In the genomic region with DNA sequence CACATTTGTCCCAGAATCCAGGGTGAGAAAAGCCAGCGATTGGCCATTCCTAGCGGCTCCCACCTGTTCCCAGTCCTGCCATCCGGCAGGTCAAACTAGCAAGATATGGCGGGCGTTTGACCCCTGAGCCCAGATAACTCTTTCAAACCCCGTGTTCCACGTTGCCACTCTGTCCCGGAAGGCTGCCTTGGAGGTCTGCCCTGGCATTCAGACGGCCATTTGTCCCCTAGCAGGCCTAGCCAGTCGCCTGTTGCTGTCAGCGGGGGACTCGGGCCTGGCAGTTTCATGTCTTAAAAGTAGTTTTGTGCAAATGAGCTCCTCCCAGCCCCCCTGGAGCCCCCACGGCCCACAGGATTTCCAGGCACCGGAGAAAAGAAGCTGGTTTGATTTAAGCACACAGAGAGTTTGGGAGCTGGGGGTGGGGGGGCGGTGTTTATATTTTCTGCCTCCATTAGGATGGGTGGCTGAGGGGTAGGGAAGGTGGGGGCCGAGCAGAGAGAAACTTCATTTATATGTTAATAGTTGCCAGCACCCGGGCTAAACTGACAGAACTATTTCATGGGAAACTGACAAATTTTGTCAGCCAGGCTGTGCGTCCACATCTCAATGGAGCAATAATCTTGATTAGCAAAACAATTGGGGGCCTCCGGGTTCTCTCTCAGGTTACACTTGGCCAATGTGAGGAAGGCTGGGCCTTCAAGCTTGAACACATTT, we compare ENCODE assay signal across 22 cellular contexts.
DNase-seq lines count a peak whose midpoint lies in the region; ATAC-seq and TF ChIP-seq lines count a peak whose summit lies in the region.
"Had no signal": no experiment of that assay in that cellular context is flagged by ENCODE, and none has a peak within 500 bp of the region (broad histone marks: within the 10 kb centered on the region; RNA-seq: fewer than 3 reads in every experiment).

No MANE protein-coding gene starts in this region.

- DNase-seq in NT2/D1 (ENCODE audit: low read depth, low spot score) (peak; percentile 95), iPS DF 19.7 (ENCODE audit: low read depth, low spot score) (peak; percentile 86), neural crest cell (ENCODE audit: low read depth, low spot score) (peak; percentile 26), AG08396 (ENCODE audit: low spot score) (no peak), upper lobe of right lung (no peak), WERI-Rb-1 (no peak)
- DNase-seq: activated CD4-positive, alpha-beta T cell treated with anti-CD3 and anti-CD28 coated beads, Interleukin-2, amount 50 U/mL, for 1 hour; activated naive CD8-positive, alpha-beta T cell treated with anti-CD3 and anti-CD28 coated beads, Interleukin-2, amount 50 U/mL, for 24 hours; foreskin keratinocyte; left colon; NCI-H2029; NCI-H345; PC-3; SHP77 treated with DMSO at 0.1 percent for 48 hours; stimulated activated CD4-positive, alpha-beta T cell treated with anti-CD3 and anti-CD28 coated beads, Interleukin-15, amount 100 ng/mL, for 24 hours; T-cell had no signal

- intact Hi-C loops in upper lobe of right lung (cut with DNase I): no loop called here

- peak overlapping the region; percentile 79 for H3K4me3 Mint-ChIP-seq in neural crest cell
- H3K4me3 Mint-ChIP-seq: activated naive CD8-positive, alpha-beta T cell treated with anti-CD3 and anti-CD28 coated beads, Interleukin-2, amount 50 U/mL, for 24 hours; dendritic cell treated with granulocyte-macrophage colony-stimulating factor and Interleukin-4, amounts not matched to agents 40 ng/mL and 50 ng/mL, for 4 days; T-cell had no signal

- H3K79me2 ChIP-seq in ACC112 (ENCODE audit: control insufficient read depth, insufficient read depth, low read length, unreplicated experiment): no peaks in the 10 kb centered on the region
- H3K79me2 ChIP-seq: hepatocyte had no signal

- TF ChIP-seq CTCF in neural crest cell (conservative IDR thresholded peaks at IDR 0.05) (no peak), upper lobe of right lung (IDR thresholded peaks at IDR 0.05) (no peak), WERI-Rb-1 (IDR thresholded peaks at IDR 0.05; ENCODE audit: low read depth, low read length) (no peak)

- H3K27me3 ChIP-seq in ACC112 (ENCODE audit: insufficient read depth, low read length) (no peaks in the 10 kb centered on the region), NT2/D1 (ENCODE audit: insufficient read depth, insufficient read length) (no peaks in the 10 kb centered on the region), upper lobe of right lung (no peaks in the 10 kb centered on the region), WERI-Rb-1 (ENCODE audit: insufficient read depth, low read depth, severe bottlenecking) (no peaks in the 10 kb centered on the region)
- H3K27me3 ChIP-seq: foreskin keratinocyte, hepatocyte had no signal

- ATAC-seq in HG02763 (IDR thresholded peaks at IDR 0.05; ENCODE audit: unreplicated experiment) (no peak), upper lobe of right lung (no peak)
- ATAC-seq: activated naive CD8-positive, alpha-beta T cell treated with anti-CD3 and anti-CD28 coated beads, Interleukin-2, amount 50 U/mL, for 24 hours; left colon; PC-3; T-cell had no signal

- H3K9ac ChIP-seq in NT2/D1 (ENCODE audit: insufficient read length, low read depth): peak overlapping the region; percentile 51
- H3K9ac ChIP-seq: KMS-11 had no signal

- H3K4me3 ChIP-seq in ACC112 (ENCODE audit: low read depth, low read length) (no peak overlapping the region), NT2/D1 (ENCODE audit: insufficient read length, low read depth) (peak overlapping the region; percentile 13), upper lobe of right lung (no peak overlapping the region), WERI-Rb-1 (ENCODE audit: low read depth, low read length) (no peak overlapping the region)
- H3K4me3 ChIP-seq: hepatocyte had no signal

- H3K4me1 ChIP-seq in ACC112 (ENCODE audit: control insufficient read depth, insufficient read depth, low read length, unreplicated experiment) (peaks cover 26% of the 10 kb centered on the region), NT2/D1 (ENCODE audit: insufficient read depth, insufficient read length) (no peaks in the 10 kb centered on the region), upper lobe of right lung (no peaks in the 10 kb centered on the region)
- H3K4me1 ChIP-seq: foreskin keratinocyte had no signal

- H2AFZ ChIP-seq in ACC112 (ENCODE audit: low read length, unreplicated experiment): no peak overlapping the region
- H2AFZ ChIP-seq: hepatocyte had no signal

- H3K27ac Mint-ChIP-seq in neural crest cell (ENCODE audit: unreplicated experiment): peak overlapping the region; percentile 95
- H3K27ac Mint-ChIP-seq: activated naive CD8-positive, alpha-beta T cell treated with anti-CD3 and anti-CD28 coated beads, Interleukin-2, amount 50 U/mL, for 24 hours; activated T-helper 2 cell treated with anti-CD3 and anti-CD28 coated beads, Interferon-gamma antibody, Interleukin-2, Interleukin-4, amounts not matched to agents 10 μg/mL and 5 μg/mL and 100 μg/mL, durations not matched to agents 14 hours and 24 hours and 36 hours; dendritic cell treated with granulocyte-macrophage colony-stimulating factor and Interleukin-4, amounts not matched to agents 40 ng/mL and 50 ng/mL, for 4 days; T-cell had no signal

- no peaks in the 10 kb centered on the region for H3K27me3 Mint-ChIP-seq in neural crest cell (ENCODE audit: low read depth)
- H3K27me3 Mint-ChIP-seq: activated naive CD8-positive, alpha-beta T cell treated with anti-CD3 and anti-CD28 coated beads, Interleukin-2, amount 50 U/mL, for 24 hours had no signal

- H3K27ac ChIP-seq in ACC112 (ENCODE audit: low read depth, low read length): peak overlapping the region; percentile 97
- no peak overlapping the region for H3K27ac ChIP-seq in upper lobe of right lung
- H3K27ac ChIP-seq in WERI-Rb-1: no peak overlapping the region
- H3K27ac ChIP-seq: foreskin keratinocyte, hepatocyte, KMS-11 had no signal

- H3K36me3 ChIP-seq in ACC112 (ENCODE audit: insufficient read depth, low read length) (no peaks in the 10 kb centered on the region), NT2/D1 (ENCODE audit: insufficient read depth, insufficient read length, low read length) (no peaks in the 10 kb centered on the region), upper lobe of right lung (no peaks in the 10 kb centered on the region), WERI-Rb-1 (no peaks in the 10 kb centered on the region)

- no peaks in the 10 kb centered on the region for H3K36me3 Mint-ChIP-seq in neural crest cell (ENCODE audit: low read depth)
- H3K36me3 Mint-ChIP-seq: T-cell had no signal

- peaks cover 10% of the 10 kb centered on the region for H3K9me3 Mint-ChIP-seq in neural crest cell
- H3K9me3 Mint-ChIP-seq: activated T-helper 2 cell treated with anti-CD3 and anti-CD28 coated beads, Interferon-gamma antibody, Interleukin-2, Interleukin-4, amounts not matched to agents 10 μg/mL and 5 μg/mL and 100 μg/mL, durations not matched to agents 14 hours and 24 hours and 36 hours; dendritic cell treated with granulocyte-macrophage colony-stimulating factor and Interleukin-4, amounts not matched to agents 40 ng/mL and 50 ng/mL, for 4 days had no signal

- H3K4me1 Mint-ChIP-seq in neural crest cell: peaks cover 38% of the 10 kb centered on the region
- H3K4me1 Mint-ChIP-seq: activated naive CD8-positive, alpha-beta T cell treated with anti-CD3 and anti-CD28 coated beads, Interleukin-2, amount 50 U/mL, for 24 hours; T-cell had no signal

- H3K9me3 ChIP-seq in NT2/D1 (ENCODE audit: insufficient read depth, low read length): peaks cover 16% of the 10 kb centered on the region
- H3K9me3 ChIP-seq in upper lobe of right lung: no peaks in the 10 kb centered on the region
- H3K9me3 ChIP-seq in WERI-Rb-1 (ENCODE audit: severe bottlenecking): peaks cover 7% of the 10 kb centered on the region

Comparison
In these comparisons a context has a peak if more than half of its experiments do, and no peak if none do; other contexts are left out.
1. DNase-seq: peak in NT2/D1 (single experiment), iPS DF 19.7 (single experiment) and neural crest cell (single experiment); none in AG08396 (single experiment), upper lobe of right lung (single experiment) and WERI-Rb-1 (single experiment).